1 cellular context compared by ENCODE assay signal in genomic region chr12:124631681-124632080, GRCh38.
TF ChIP-seq lines count a peak whose summit lies in the region.

No MANE protein-coding gene starts in this region.

TF ChIP-seq in GM23338, 12 proteins besides CTCF, POLR2A, EP300 and RAD21 (continued from another document):
- no peak for TF ChIP-seq REST (IDR thresholded peaks at IDR 0.05; ENCODE audit: unreplicated experiment)
- TF ChIP-seq ZNF462 (CRISPR knock-in tag; IDR thresholded peaks at IDR 0.05): no peak
- TF ChIP-seq ZNF114 (CRISPR knock-in tag; IDR thresholded peaks at IDR 0.05): no peak
